8 cellular contexts compared by ENCODE assay signal in genomic region chr13:40770934-40771618, GRCh38. TPM values are rescaled to one million over a fixed set of nuclear protein-coding genes. Genes with fewer than 3 reads are reported as not detected.
DNase-seq lines count a peak whose midpoint lies in the region; TF ChIP-seq lines count a peak whose summit lies in the region.

Gene MRPS31 (minus strand): TSS chr13:40771190. CDS start chr13:40771136, 54 bp downstream.

- CTCF ChIA-PET in activated naive CD4-positive, alpha-beta T cell treated with anti-CD3 and anti-CD28 coated beads, Interleukin-2, amount 10 ng/mL, durations not matched to agents 7 days and 5 days (lab: Charles Lee): interaction anchor here (1.0 kb wide), 1 partner anchor 13 kb away, joined by 3 read pairs; no protein-coding TSS in a partner anchor

- H3K27me3 ChIP-seq in suprapubic skin: no peaks in the 10 kb centered on the region

- no peaks in the 10 kb centered on the region for H3K9me3 ChIP-seq in SK-N-MC (ENCODE audit: low read depth, low read length)
- no peaks in the 10 kb centered on the region for H3K9me3 ChIP-seq in suprapubic skin

- under 1% methylated on average over 38 of the region's 52 CpGs for WGBS in suprapubic skin

- H3K4me3 Mint-ChIP-seq in HFFc6: peak within 1 kb of the TSS; percentile 100
- H3K4me3 Mint-ChIP-seq in activated naive CD4-positive, alpha-beta T cell treated with anti-CD3 and anti-CD28 coated beads, Interleukin-2, amount 10 ng/mL, durations not matched to agents 7 days and 5 days: peak within 1 kb of the TSS; percentile 98

- H3K36me3 Mint-ChIP-seq in HFFc6 (ENCODE audit: low read depth): no peaks in the 10 kb centered on the region
- peaks cover 11% of the 10 kb centered on the region for H3K36me3 Mint-ChIP-seq in activated naive CD4-positive, alpha-beta T cell treated with anti-CD3 and anti-CD28 coated beads, Interleukin-2, amount 10 ng/mL, durations not matched to agents 7 days and 5 days

- peak within 1 kb of the TSS; percentile 95 for H3K9ac ChIP-seq in SK-N-MC (ENCODE audit: insufficient read length)

- H3K4me1 ChIP-seq in suprapubic skin: peaks cover 17% of the 10 kb centered on the region

- peak; percentile 21; the same call in 1 of the 2 replicates for TF ChIP-seq CTCF in HFFc6 (IDR thresholded peaks at IDR 0.05)
- TF ChIP-seq CTCF in NB4 (IDR thresholded peaks at IDR 0.05; ENCODE audit: low read depth, low read length): no peak
- TF ChIP-seq CTCF in suprapubic skin (IDR thresholded peaks at IDR 0.05): no peak

- TF ChIP-seq POLR2A in NB4 (IDR thresholded peaks at IDR 0.05; ENCODE audit: extremely low read depth, insufficient read length) (peak; percentile 97), suprapubic skin (IDR thresholded peaks at IDR 0.05) (peak in 1 of 2 donors; percentile 59)

- peak within 1 kb of the TSS; percentile 96 for H3K27ac Mint-ChIP-seq in HFFc6
- peak within 1 kb of the TSS; percentile 96 for H3K27ac Mint-ChIP-seq in activated naive CD4-positive, alpha-beta T cell treated with anti-CD3 and anti-CD28 coated beads, Interleukin-2, amount 10 ng/mL, durations not matched to agents 7 days and 5 days

- TF ChIP-seq EP300 in suprapubic skin (IDR thresholded peaks at IDR 0.05): no peak

- peaks cover 1% of the 10 kb centered on the region; the same call in 1 of the 2 replicates for H3K27me3 Mint-ChIP-seq in HFFc6 (ENCODE audit: insufficient read depth)
- H3K27me3 Mint-ChIP-seq in activated naive CD4-positive, alpha-beta T cell treated with anti-CD3 and anti-CD28 coated beads, Interleukin-2, amount 10 ng/mL, durations not matched to agents 7 days and 5 days: no peaks in the 10 kb centered on the region

- peak; percentile 66 for DNase-seq in GM04503 (ENCODE audit: low read depth)
- peak; percentile 94 for DNase-seq in HFFc6
- DNase-seq in NB4 (ENCODE audit: low read depth): peak; percentile 98
- DNase-seq in SK-N-MC (ENCODE audit: low read depth, low spot score): peak; percentile 71
- DNase-seq in activated naive CD4-positive, alpha-beta T cell treated with anti-CD3 and anti-CD28 coated beads, Interleukin-2, amount 10 ng/mL, durations not matched to agents 7 days and 5 days: peak; percentile 96
- DNase-seq in germinal center (ENCODE audit: low spot score): peak; percentile 93
- DNase-seq in nucleus accumbens (lab: John Stamatoyannopoulos, UW): peak; percentile 53 to 97 (median 90)
- DNase-seq in suprapubic skin (ENCODE audit: low spot score in 2 of 2): peak; percentile 98

- H3K4me1 Mint-ChIP-seq in HFFc6 (ENCODE audit: low read depth): peaks cover 11% of the 10 kb centered on the region
- peaks cover 43% of the 10 kb centered on the region for H3K4me1 Mint-ChIP-seq in activated naive CD4-positive, alpha-beta T cell treated with anti-CD3 and anti-CD28 coated beads, Interleukin-2, amount 10 ng/mL, durations not matched to agents 7 days and 5 days

- peak within 1 kb of the TSS; percentile 82 for H3K4me3 ChIP-seq in NB4 (ENCODE audit: low read depth, low read length)
- H3K4me3 ChIP-seq in SK-N-MC: peak within 1 kb of the TSS; percentile 91
- H3K4me3 ChIP-seq in suprapubic skin: peak within 1 kb of the TSS; percentile 90

- H3K36me3 ChIP-seq in SK-N-MC (ENCODE audit: insufficient read depth, low read length) (peaks cover 6% of the 10 kb centered on the region; the same call in 1 of the 2 replicates), suprapubic skin (peaks cover 6% of the 10 kb centered on the region)

- H3K27ac ChIP-seq in SK-N-MC (peak within 1 kb of the TSS; percentile 72), suprapubic skin (peak within 1 kb of the TSS; percentile 91)

- H3K9me3 Mint-ChIP-seq in HFFc6: no peaks in the 10 kb centered on the region
- no peaks in the 10 kb centered on the region for H3K9me3 Mint-ChIP-seq in activated naive CD4-positive, alpha-beta T cell treated with anti-CD3 and anti-CD28 coated beads, Interleukin-2, amount 10 ng/mL, durations not matched to agents 7 days and 5 days

RNA-seq across cellular contexts. Expression of gene MRPS31, which starts in this region (rescaled TPM):
- 10 to 100 TPM; 13.9 to 16.5 (median 15.5) TPM for total RNA-seq in HFFc6 (2021; fragmentation: NEBNext Ultra II Directional; extraction: Animal tissue kit (Norgen Biotek cat#: 25700))
- 10 to 100 TPM; 14.4 to 34.8 (median 17.4) TPM for total RNA-seq in suprapubic skin

Comparison
In these comparisons a context has a peak if more than half of its experiments do, and no peak if none do; other contexts are left out.
1. Peak in every context shown above with its lines: DNase-seq, H3K4me3 ChIP-seq and H3K27ac ChIP-seq.